Comparison of ENCODE assay signal across 15 cellular contexts in the genomic region with DNA sequence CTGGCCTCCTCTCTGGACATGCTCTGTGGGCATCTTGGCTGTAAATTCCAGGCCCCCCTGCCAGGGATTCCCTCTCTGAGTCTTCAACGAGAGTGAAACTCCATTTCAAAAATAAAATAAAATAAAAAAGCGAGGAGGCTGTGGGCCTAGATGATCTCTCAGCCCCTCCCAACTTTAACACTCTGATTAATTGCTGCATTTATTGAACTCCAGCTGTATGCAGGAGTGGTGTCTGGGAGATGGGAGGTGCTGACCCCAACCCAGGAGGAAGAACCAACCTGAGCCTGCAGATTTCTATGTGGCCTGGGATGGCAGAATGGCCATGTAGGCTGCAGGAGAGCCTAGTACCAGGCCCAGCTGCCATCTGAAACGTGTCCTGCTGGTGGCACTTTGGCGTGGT.
DNase-seq lines count a peak whose midpoint lies in the region; ATAC-seq, FAIRE-seq and TF ChIP-seq lines count a peak whose summit lies in the region.
"Had no signal": no experiment of that assay in that cellular context is flagged by ENCODE, and none has a peak within 500 bp of the region (broad histone marks: within the 10 kb centered on the region; RNA-seq: fewer than 3 reads in every experiment).

No MANE protein-coding gene starts in this region.

- peak; percentile 52 for FAIRE-seq in keratinocyte (lab: Jason Lieb, UNC)

- DNase-seq in CD4-positive, alpha-beta T cell = no peak
- DNase-seq in adrenal gland (no peak), keratinocyte (ENCODE audit: low read depth, low spot score) (no peak), GM20000 (ENCODE audit: low spot score) (no peak), 8988T (no peak)
- DNase-seq: C1 segment of cervical spinal cord; NCI-H1436 treated with DMSO at 0.1 percent for 48 hours; stimulated activated CD4-positive, alpha-beta T cell treated with anti-CD3 and anti-CD28 coated beads, Interleukin-15, amount 100 ng/mL, for 24 hours; SW 1271 had no signal

- H3K36me3 ChIP-seq in adrenal gland (replicated peaks in 1 of 2) (no peaks in the 10 kb centered on the region), keratinocyte (ENCODE audit: control insufficient read depth in 2 of 2, extremely low read depth in 1 of 2, insufficient read depth in 2 of 2, low read length in 2 of 2) (peaks cover 2 to 6% of the 10 kb centered on the region in 2 experiments)

- peaks cover 20% of the 10 kb centered on the region for H3K79me2 ChIP-seq in keratinocyte (ENCODE audit: control insufficient read depth, insufficient read depth, low read length)

- H3K9me3 ChIP-seq in CD4-positive, alpha-beta T cell (ENCODE audit: control insufficient read depth, low read length) = peaks cover 7% of the 10 kb centered on the region
- peaks cover 0 to 10% (median 0%) of the 10 kb centered on the region in 3 donors for H3K9me3 ChIP-seq in adrenal gland (replicated peaks in 1 of 3)
- H3K9me3 ChIP-seq in keratinocyte (ENCODE audit: control insufficient read depth, low read depth, low read length) = no peaks in the 10 kb centered on the region

- peaks cover 4% of the 10 kb centered on the region for H3K9me3 Mint-ChIP-seq in CD4-positive, alpha-beta T cell

- TF ChIP-seq CTCF in CD4-positive, alpha-beta T cell (IDR thresholded peaks at IDR 0.05) = no peak
- TF ChIP-seq CTCF in adrenal gland (IDR thresholded peaks at IDR 0.05) (no peak), keratinocyte (optimal IDR thresholded peaks at IDR 0.05 in 1 of 3, IDR thresholded peaks at IDR 0.05 in 1 of 3, conservative IDR thresholded peaks at IDR 0.05 in 1 of 3; ENCODE audit: extremely low read depth in 1 of 3, insufficient read depth in 2 of 3, low read length in 3 of 3) (no peak), GM20000 (IDR thresholded peaks at IDR 0.05; ENCODE audit: extremely low read depth, missing control alignments) (no peak)

- ATAC-seq in CD4-positive, alpha-beta T cell (ENCODE audit: poor library complexity) = no peak
- ATAC-seq in HG02759 (IDR thresholded peaks at IDR 0.05; ENCODE audit: unreplicated experiment) (no peak), HG03521 (IDR thresholded peaks at IDR 0.05; ENCODE audit: unreplicated experiment) (no peak)
- ATAC-seq: activated T-helper 17 cell treated with anti-CD3 and anti-CD28 coated beads, Interleukin-2, amount 50 U/mL, for 72 hours had no signal

- H3K4me1 Mint-ChIP-seq in CD4-positive, alpha-beta T cell (ENCODE audit: low read depth) = peaks cover 41% of the 10 kb centered on the region
- H3K4me1 Mint-ChIP-seq: central memory CD8-positive, alpha-beta T cell had no signal

- dilution Hi-C loops in keratinocyte (cut with MboI; ENCODE audit: extremely low pct_ligation_motif_present, low sequenced_read_pairs) = no loop called here

- H3K4me3 ChIP-seq in adrenal gland (no peak overlapping the region), keratinocyte (ENCODE audit: control insufficient read depth in 2 of 3, extremely low read depth in 1 of 3, insufficient read depth in 2 of 3, low read depth in 1 of 3, low read length in 3 of 3) (peak overlapping the region; percentile 53 to 86 (median 78)), skin epidermis (peak overlapping the region in 3 of 7 experiments; percentile 8 to 17 (median 11))

- peak overlapping the region; percentile 82 for H3K9ac ChIP-seq in keratinocyte (ENCODE audit: control insufficient read depth, extremely low read depth, insufficient read depth, low read length)

- intact Hi-C loops in CD4-positive, alpha-beta T cell (cut with DNase I, micrococcal nuclease) = no loop called here
- intact Hi-C loops in adrenal gland (cut with DNase I) = no loop called here

- H3K9me1 ChIP-seq in keratinocyte (ENCODE audit: control insufficient read depth, extremely low read depth, insufficient read depth, low read length) = no peaks in the 10 kb centered on the region

- H3K27me3 ChIP-seq in CD4-positive, alpha-beta T cell (ENCODE audit: control insufficient read depth, insufficient read depth, low read length) = no peaks in the 10 kb centered on the region
- no peaks in the 10 kb centered on the region for H3K27me3 ChIP-seq in adrenal gland
- H3K27me3 ChIP-seq in keratinocyte (ENCODE audit: control insufficient read depth, extremely low read depth, insufficient read depth, low read length) = no peaks in the 10 kb centered on the region

- no peaks in the 10 kb centered on the region for H4K20me1 ChIP-seq in keratinocyte (ENCODE audit: control insufficient read depth, extremely low read depth, insufficient read depth, low read length)

- no peaks in the 10 kb centered on the region for H3K36me3 Mint-ChIP-seq in CD4-positive, alpha-beta T cell (ENCODE audit: low read depth)
- H3K36me3 Mint-ChIP-seq: IgD-negative memory B cell had no signal

- H3K27me3 Mint-ChIP-seq in CD4-positive, alpha-beta T cell = no peaks in the 10 kb centered on the region
- H3K27me3 Mint-ChIP-seq: central memory CD8-positive, alpha-beta T cell had no signal

- H3K4me1 ChIP-seq in adrenal gland (replicated peaks in 1 of 2) (peaks cover 26 to 51% of the 10 kb centered on the region in 2 donors), keratinocyte (ENCODE audit: control insufficient read depth, extremely low read depth, insufficient read depth, low read length) (peaks cover 52% of the 10 kb centered on the region)

- H2AFZ ChIP-seq in keratinocyte (ENCODE audit: control insufficient read depth, low read length) = no peak overlapping the region

- 68 to 90% (median 79%) methylated on average over 4 of the region's 4 CpGs for WGBS in adrenal gland, 4 donors

- no peak overlapping the region for H3K4me3 Mint-ChIP-seq in CD4-positive, alpha-beta T cell
- H3K4me3 Mint-ChIP-seq: activated T-helper 17 cell treated with anti-CD3 and anti-CD28 coated beads, Interleukin-2, amount 50 U/mL, for 72 hours; central memory CD8-positive, alpha-beta T cell; IgD-negative memory B cell had no signal

- peak overlapping the region; percentile 17 for H3K27ac Mint-ChIP-seq in CD4-positive, alpha-beta T cell
- H3K27ac Mint-ChIP-seq: activated T-helper 17 cell treated with anti-CD3 and anti-CD28 coated beads, Interleukin-2, amount 50 U/mL, for 72 hours; IgD-negative memory B cell had no signal

- H3K4me2 ChIP-seq in keratinocyte (ENCODE audit: control insufficient read depth, extremely low read depth, insufficient read depth, low read depth, low read length) = peak overlapping the region; percentile 99

- no peak for TF ChIP-seq POLR2A in adrenal gland (IDR thresholded peaks at IDR 0.05)

- POLR2A ChIA-PET in CD4-positive, alpha-beta T cell (lab: Charles Lee) = interaction anchor here (2.2 kb wide), 1 partner anchor 12 kb away, joined by 14 read pairs; no protein-coding TSS in a partner anchor

- CTCF ChIA-PET in CD4-positive, alpha-beta T cell (lab: Charles Lee) = interaction anchor here (0.6 kb wide), 1 partner anchor 316 kb away, joined by 3 read pairs; no protein-coding TSS in a partner anchor

- H3K27ac ChIP-seq in CD4-positive, alpha-beta T cell (ENCODE audit: low read depth, low read length) = no peak overlapping the region
- H3K27ac ChIP-seq in adrenal gland (peak overlapping the region in 3 of 5 donors; percentile 22 to 62 (median 54)), keratinocyte (ENCODE audit: control insufficient read depth, insufficient read depth, low read length) (peak overlapping the region; percentile 83), skin epidermis (peak overlapping the region in 20 of 21 experiments; percentile 56 to 95 (median 82))

Comparison
In these comparisons a context has a peak if more than half of its experiments do, and no peak if none do; other contexts are left out.
1. H3K4me3 ChIP-seq: peak in keratinocyte (3 of 3); none in adrenal gland (0 of 4).